Comparison of ENCODE assay signal across 6 cellular contexts in the genomic region with DNA sequence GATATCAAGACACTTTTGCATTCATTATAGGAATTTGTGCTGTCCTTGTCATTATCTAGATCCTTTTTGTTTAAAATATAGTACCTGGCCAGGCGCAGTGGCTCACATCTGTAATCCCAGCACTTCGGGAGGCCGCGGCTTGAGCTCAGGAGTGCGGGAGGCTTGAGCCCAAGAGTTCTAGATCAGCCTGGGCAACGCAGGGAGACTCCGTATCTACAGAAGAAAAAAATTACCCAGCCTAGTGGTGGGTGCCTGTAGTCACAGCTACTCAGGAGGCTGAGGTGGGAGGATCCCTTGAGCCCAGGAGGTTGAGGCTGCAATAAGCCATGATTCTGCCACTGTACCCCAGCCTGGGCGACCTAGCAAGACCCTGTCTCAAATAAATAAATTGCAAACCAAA. TPM values are rescaled to one million over a fixed set of nuclear protein-coding genes. Genes with fewer than 3 reads are reported as not detected.
A peak's percentile ranks its signal among the peaks of the same experiment; 100 is the strongest.
DNase-seq lines count a peak whose midpoint lies in the region; ATAC-seq and TF ChIP-seq lines count a peak whose summit lies in the region.

No MANE protein-coding gene starts in this region.

- DNase-seq in NCI-H748 (lab: John Stamatoyannopoulos, UW; ENCODE audit: unreplicated experiment) (peak; percentile 15), NCI-H748 treated with DMSO at 0.1 percent for 48 hours (lab: John Stamatoyannopoulos, UW) (no peak), body of pancreas (peak; percentile 13 to 37 (median 19)), neural crest cell (ENCODE audit: low read depth, low spot score) (peak; percentile 3)

- TF ChIP-seq POLR2A in body of pancreas (IDR thresholded peaks at IDR 0.05), result no peak

- 32 to 89% methylated on average over 1 to 8 of the region's 8 CpGs for WGBS in body of pancreas, 2 donors

- no peaks in the 10 kb centered on the region for H3K27me3 ChIP-seq in body of pancreas

- H3K27me3 Mint-ChIP-seq in neural crest cell (ENCODE audit: low read depth), result no peaks in the 10 kb centered on the region

- H3K36me3 ChIP-seq in body of pancreas (replicated peaks in 1 of 2; ENCODE audit: insufficient read depth in 1 of 2, low read depth in 2 of 2), result no peaks in the 10 kb centered on the region

- intact Hi-C loops in body of pancreas (cut with DNase I), result no loop called here

- H3K9me3 Mint-ChIP-seq in neural crest cell, result no peaks in the 10 kb centered on the region

- peak overlapping the region; percentile 52 to 71 (median 54) for H3K27ac ChIP-seq in body of pancreas

- peak overlapping the region; percentile 94 for H3K4me3 Mint-ChIP-seq in neural crest cell

- H3K27ac Mint-ChIP-seq in neural crest cell (ENCODE audit: unreplicated experiment), result peak overlapping the region; percentile 54

- TF ChIP-seq CTCF in body of pancreas (IDR thresholded peaks at IDR 0.05), result peak in 3 of 7 experiments; percentile 29 to 44 (median 30)
- TF ChIP-seq CTCF in neural crest cell (conservative IDR thresholded peaks at IDR 0.05), result peak; percentile 56

- no peaks in the 10 kb centered on the region for H3K9me3 ChIP-seq in body of pancreas

- H3K4me1 ChIP-seq in body of pancreas, result peaks cover 11% of the 10 kb centered on the region

- peak; percentile 21 for ATAC-seq in body of pancreas
- ATAC-seq in GM18511 (IDR thresholded peaks at IDR 0.05; ENCODE audit: unreplicated experiment), result no peak
- ATAC-seq in HG03460 (IDR thresholded peaks at IDR 0.05; ENCODE audit: unreplicated experiment), result no peak

- peak overlapping the region; percentile 38 to 91 for H3K4me3 ChIP-seq in body of pancreas

- no peaks in the 10 kb centered on the region for H3K36me3 Mint-ChIP-seq in neural crest cell (ENCODE audit: low read depth)

- peaks cover 15% of the 10 kb centered on the region for H3K4me1 Mint-ChIP-seq in neural crest cell

RNA-seq across cellular contexts. Expression of a gene that starts 0.6 kb away (rescaled TPM):
- total RNA-seq in body of pancreas (1 to 10 TPM; 4.9 to 8.3 TPM), neural crest cell (25.9 and 27.2 TPM in 2 replicates)

RNA-seq across cellular contexts. Expression of a gene that starts 6.5 kb away (rescaled TPM):
- total RNA-seq in body of pancreas (1 to 10 TPM; 3.6 to 5.7 TPM), neural crest cell (19.3 and 19.4 TPM in 2 replicates)

RNA-seq across cellular contexts. Expression of a gene that starts 44.4 kb away (rescaled TPM):
- total RNA-seq in body of pancreas, result 1 to 10 TPM in 1 of 2 donors, not detected in 1; 1.3 TPM
- total RNA-seq in neural crest cell, result not detected in 2 replicates

RNA-seq across cellular contexts. Expression of a gene that starts 49.7 kb away (rescaled TPM):
- total RNA-seq in body of pancreas, result 10 to 100 TPM in 1 of 2 donors, 1 to 10 TPM in 1; 7.3 to 16.3 TPM
- 0.23 and 0.36 TPM in 2 replicates for total RNA-seq in neural crest cell

RNA-seq across cellular contexts. Expression of a gene that starts 53.1 kb away (rescaled TPM):
- total RNA-seq in body of pancreas (10 to 100 TPM in 1 of 2 donors, 1 to 10 TPM in 1; 5.7 to 14.8 TPM), neural crest cell (2.4 and 3.3 TPM in 2 replicates)
